ENCODE assay signal across 9 cellular contexts in the genomic region with DNA sequence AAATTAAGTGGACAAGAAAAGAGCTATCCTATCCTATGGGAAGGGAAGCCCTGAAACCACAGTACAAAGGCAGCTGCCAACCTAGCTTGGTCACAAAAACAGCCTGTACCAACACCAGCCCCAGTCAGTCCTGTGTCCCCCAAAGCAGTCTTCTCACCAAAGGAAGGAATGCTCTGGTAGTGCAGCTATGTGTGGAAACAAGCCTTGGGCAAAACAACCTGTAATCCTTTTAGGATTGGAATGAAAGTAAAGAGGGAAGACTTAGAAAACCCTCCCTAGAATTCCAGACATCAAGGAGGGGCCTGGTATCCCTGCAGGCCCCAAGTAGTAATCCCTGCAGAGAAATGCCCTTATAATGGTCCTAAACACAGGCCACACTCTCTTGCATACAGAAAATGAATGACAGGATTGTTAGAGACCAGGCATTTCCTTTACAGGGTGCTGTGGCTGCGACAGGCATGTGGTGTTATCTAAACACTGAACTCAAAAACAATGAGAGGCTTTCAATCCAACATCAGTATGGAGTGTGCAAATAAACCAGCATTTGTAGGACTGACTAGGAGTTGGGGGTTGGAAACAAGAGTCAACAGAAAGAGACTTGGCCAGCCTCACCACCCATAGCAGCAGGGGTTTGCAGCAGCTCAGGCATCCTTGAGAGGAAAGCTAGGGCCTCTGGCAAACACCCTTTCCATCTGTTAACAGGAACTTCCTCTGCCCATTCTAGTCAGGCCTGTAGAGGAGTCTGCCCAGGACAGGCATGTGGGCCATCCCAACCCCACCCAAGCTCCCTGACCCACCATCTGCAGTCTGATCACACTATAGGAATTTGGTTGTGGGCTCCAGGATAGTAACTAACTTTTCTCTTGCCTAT. TPM values are rescaled to one million over a fixed set of nuclear protein-coding genes. Genes with fewer than 3 reads are reported as not detected.
DNase-seq lines count a peak whose midpoint lies in the region; ATAC-seq and TF ChIP-seq lines count a peak whose summit lies in the region.
"Had no signal": no experiment of that assay in that cellular context is flagged by ENCODE, and none has a peak within 500 bp of the region (broad histone marks: within the 10 kb centered on the region; RNA-seq: fewer than 3 reads in every experiment).

No MANE protein-coding gene starts in this region.

- H3K36me3 ChIP-seq in adipocyte (ENCODE audit: control insufficient read depth, insufficient read depth, low read length, severe bottlenecking) (peaks cover 26% of the 10 kb centered on the region), thoracic aorta (no peaks in the 10 kb centered on the region)

- H3K27me3 ChIP-seq in adipocyte (replicated peaks; ENCODE audit: control insufficient read depth, insufficient read depth, low read length): no peaks in the 10 kb centered on the region
- H3K27me3 ChIP-seq in thoracic aorta (replicated peaks; ENCODE audit: insufficient read depth): no peaks in the 10 kb centered on the region

- H3K27me3 Mint-ChIP-seq in activated naive CD4-positive, alpha-beta T cell treated with anti-CD3 and anti-CD28 coated beads for 36 hours (ENCODE audit: low read depth): no peaks in the 10 kb centered on the region
- H3K27me3 Mint-ChIP-seq: activated CD4-positive, alpha-beta T cell treated with anti-CD3 and anti-CD28 coated beads, Interleukin-2, amount 10 ng/mL, durations not matched to agents 24 days and 14 days had no signal

- peak overlapping the region; percentile 3 for H3K27ac Mint-ChIP-seq in activated naive CD4-positive, alpha-beta T cell treated with anti-CD3 and anti-CD28 coated beads for 36 hours
- H3K27ac Mint-ChIP-seq: activated CD4-positive, alpha-beta T cell treated with anti-CD3 and anti-CD28 coated beads, Interleukin-2, amount 10 ng/mL, durations not matched to agents 24 days and 14 days had no signal

- peak overlapping the region; percentile 54 to 68 for H3K27ac ChIP-seq in thoracic aorta

- DNase-seq in activated naive CD4-positive, alpha-beta T cell treated with anti-CD3 and anti-CD28 coated beads for 36 hours: no peak
- no peak for DNase-seq in activated naive CD4-positive, alpha-beta T cell treated with Interleukin-2 at 50 U/mL for 16 hours
- DNase-seq in adipocyte (ENCODE audit: low read depth) (peak; percentile 63), inferior parietal cortex (ENCODE audit: extremely low spot score) (peak; percentile 64), thoracic aorta (ENCODE audit: low spot score) (no peak), NCI-H1092 treated with DMSO at 0.1 percent for 48 hours (lab: John Stamatoyannopoulos, UW) (no peak)
- DNase-seq: activated CD4-positive, alpha-beta T cell treated with anti-CD3 and anti-CD28 coated beads, Interleukin-2, amount 10 ng/mL, durations not matched to agents 24 days and 14 days had no signal

- peaks cover 16% of the 10 kb centered on the region for H3K4me1 Mint-ChIP-seq in activated naive CD4-positive, alpha-beta T cell treated with anti-CD3 and anti-CD28 coated beads for 36 hours (ENCODE audit: low read depth)

- peaks cover 2% of the 10 kb centered on the region for H3K36me3 Mint-ChIP-seq in activated naive CD4-positive, alpha-beta T cell treated with anti-CD3 and anti-CD28 coated beads for 36 hours (ENCODE audit: low read depth)

- H3K4me3 Mint-ChIP-seq in activated naive CD4-positive, alpha-beta T cell treated with anti-CD3 and anti-CD28 coated beads for 36 hours: no peak overlapping the region
- H3K4me3 Mint-ChIP-seq: activated CD4-positive, alpha-beta T cell treated with anti-CD3 and anti-CD28 coated beads, Interleukin-2, amount 10 ng/mL, durations not matched to agents 24 days and 14 days had no signal

- H3K9ac ChIP-seq in adipocyte (ENCODE audit: low read length): no peak overlapping the region

- H3K9me3 Mint-ChIP-seq in activated naive CD4-positive, alpha-beta T cell treated with anti-CD3 and anti-CD28 coated beads for 36 hours: no peaks in the 10 kb centered on the region
- H3K9me3 Mint-ChIP-seq: activated CD4-positive, alpha-beta T cell treated with anti-CD3 and anti-CD28 coated beads, Interleukin-2, amount 10 ng/mL, durations not matched to agents 24 days and 14 days had no signal

- ATAC-seq in thoracic aorta (ENCODE audit: insufficient number of reproducible peaks, low FRiP score, low read depth) (no peak), GM21367 (IDR thresholded peaks at IDR 0.05; ENCODE audit: unreplicated experiment) (no peak), GM18519 (IDR thresholded peaks at IDR 0.05; ENCODE audit: low FRiP score, unreplicated experiment) (no peak)

- CTCF ChIA-PET in activated naive CD4-positive, alpha-beta T cell treated with anti-CD3 and anti-CD28 coated beads for 36 hours (lab: Charles Lee): interaction anchor here (0.6 to 7.2 kb wide), 5 partner anchors 14 to 1492 kb away, joined by 3 to 55 read pairs (median 3); no protein-coding TSS in a partner anchor

- TF ChIP-seq CTCF in thoracic aorta (IDR thresholded peaks at IDR 0.05): no peak

- H3K4me3 ChIP-seq in adipocyte (ENCODE audit: low read length): no peak overlapping the region
- no peak overlapping the region for H3K4me3 ChIP-seq in thoracic aorta

- H3K9me3 ChIP-seq in adipocyte (ENCODE audit: control insufficient read depth, low read length): no peaks in the 10 kb centered on the region
- no peaks in the 10 kb centered on the region for H3K9me3 ChIP-seq in thoracic aorta

- intact Hi-C loops in activated naive CD4-positive, alpha-beta T cell treated with anti-CD3 and anti-CD28 coated beads for 36 hours (cut with micrococcal nuclease): loop anchor here (5.0 kb wide), 1 partner anchor 116 kb away; the partner anchor contains the start of gene ACTN1

- H3K4me1 ChIP-seq in adipocyte (ENCODE audit: control insufficient read depth, insufficient read depth, low read length) (peaks cover 35% of the 10 kb centered on the region), thoracic aorta (ENCODE audit: control insufficient read depth in 1 of 2, low read depth in 2 of 2) (peaks cover 17 to 59% of the 10 kb centered on the region in 2 donors)

RNA-seq across cellular contexts. Expression of gene DCAF5, which starts 59.1 kb away (rescaled TPM):
- 10 to 100 TPM; 34.5 to 35.1 TPM for total RNA-seq in activated naive CD4-positive, alpha-beta T cell treated with anti-CD3 and anti-CD28 coated beads for 36 hours
- 10 to 100 TPM; 37.6 to 42.0 TPM for total RNA-seq in thoracic aorta

Comparison
In these comparisons a context has a peak if more than half of its experiments do, and no peak if none do; other contexts are left out.
1. DNase-seq: peak in adipocyte (single experiment) and inferior parietal cortex (single experiment); none in activated naive CD4-positive, alpha-beta T cell treated with anti-CD3 and anti-CD28 coated beads for 36 hours (single experiment), activated naive CD4-positive, alpha-beta T cell treated with Interleukin-2 at 50 U/mL for 16 hours (single experiment), thoracic aorta (single experiment) and NCI-H1092 treated with DMSO at 0.1 percent for 48 hours (single experiment).